In genomic region chr6:26532699-26533523, GRCh38 we compare ENCODE assay signal across 1 cellular context.
A peak's percentile ranks its signal among the peaks of the same experiment; 100 is the strongest.
TF ChIP-seq lines count a peak whose summit lies in the region.

No MANE protein-coding gene starts in this region.

TF ChIP-seq in K562, 482 proteins besides CTCF, POLR2A, EP300 and RAD21 (continued from another document and continues in another):
- TF ChIP-seq ZNF57 (CRISPR knock-in tag; IDR thresholded peaks at IDR 0.05) = no peak
- no peak for TF ChIP-seq ZNF511 (CRISPR knock-in tag; IDR thresholded peaks at IDR 0.05)
- TF ChIP-seq ZNF274 (IDR thresholded peaks at IDR 0.05; ENCODE audit: borderline replicate concordance, low read depth, low read length) = peak; percentile 55; the same call in 1 of the 2 replicates
- TF ChIP-seq LARP7 (IDR thresholded peaks at IDR 0.05) = no peak
- TF ChIP-seq RBM17 (IDR thresholded peaks at IDR 0.05; ENCODE audit: borderline replicate concordance, low read depth, low read length) = no peak
- no peak for TF ChIP-seq SMARCC2 (IDR thresholded peaks at IDR 0.05; ENCODE audit: low read depth)
- no peak for TF ChIP-seq HNRNPUL1 (IDR thresholded peaks at IDR 0.05; ENCODE audit: low read length)
- TF ChIP-seq TCF3 (CRISPR knock-in tag; IDR thresholded peaks at IDR 0.05) = no peak; the same call in 1 of the 2 replicates
- TF ChIP-seq SMC3 (conservative IDR thresholded peaks at IDR 0.05; ENCODE audit: insufficient read depth, low read depth, low read length) = 0 out of 2 replicates have a peak, but pooled peaks have one; percentile 24
- TF ChIP-seq NKRF (IDR thresholded peaks at IDR 0.05; ENCODE audit: borderline replicate concordance) = no peak
- TF ChIP-seq FOXA1 (IDR thresholded peaks at IDR 0.05; ENCODE audit: borderline replicate concordance) = no peak
- no peak for TF ChIP-seq ZNF347 (CRISPR knock-in tag; IDR thresholded peaks at IDR 0.05; ENCODE audit: low read depth)
- peak; percentile 22; a peak in 2 of 4 replicates for TF ChIP-seq SRF (CRISPR knock-in tag; IDR thresholded peaks at IDR 0.05)
- TF ChIP-seq HDAC8 (tag; IDR thresholded peaks at IDR 0.05) = no peak; the same call in 1 of the 2 replicates
- TF ChIP-seq TOE1 (IDR thresholded peaks at IDR 0.05; ENCODE audit: borderline replicate concordance) = peak; percentile 48; the same call in 1 of the 2 replicates
- no peak for TF ChIP-seq TOE1 (CRISPR knock-in tag; IDR thresholded peaks at IDR 0.05; ENCODE audit: borderline replicate concordance, low read depth)
- TF ChIP-seq SRSF1 (IDR thresholded peaks at IDR 0.05; ENCODE audit: low read depth, low read length) = 0 out of 2 replicates have a peak, but pooled peaks have one; percentile 19
- no peak for TF ChIP-seq E2F4 (CRISPR knock-in tag; IDR thresholded peaks at IDR 0.05; ENCODE audit: low read depth)
- TF ChIP-seq ZNF507 (tag; conservative IDR thresholded peaks at IDR 0.05) = no peak
- peak; percentile 8 for TF ChIP-seq MEIS2 (IDR thresholded peaks at IDR 0.05; ENCODE audit: partially characterized antibody)
- no peak for TF ChIP-seq U2AF1 (optimal IDR thresholded peaks at IDR 0.05; ENCODE audit: low read depth, low read length)
- no peak for TF ChIP-seq RNF219 (CRISPR knock-in tag; IDR thresholded peaks at IDR 0.05)
- no peak for TF ChIP-seq NFRKB (IDR thresholded peaks at IDR 0.05; ENCODE audit: low read depth)
- TF ChIP-seq ZNF174 (CRISPR knock-in tag; IDR thresholded peaks at IDR 0.05) = no peak
- 0 out of 2 replicates have a peak, but pooled peaks have one; percentile 14 for TF ChIP-seq CREB3L1 (IDR thresholded peaks at IDR 0.05; ENCODE audit: borderline replicate concordance, low read depth)
- TF ChIP-seq ZNF184 (CRISPR knock-in tag; IDR thresholded peaks at IDR 0.05) = no peak
- TF ChIP-seq POLR2H (tag; IDR thresholded peaks at IDR 0.05; ENCODE audit: low read depth) = peak; percentile 100
- peak; percentile 87 for TF ChIP-seq LCOR (CRISPR knock-in tag; IDR thresholded peaks at IDR 0.05)
- no peak; the same call in 1 of the 2 replicates for TF ChIP-seq SMARCE1 (IDR thresholded peaks at IDR 0.05)
- TF ChIP-seq FOXP1 (CRISPR knock-in tag; IDR thresholded peaks at IDR 0.05) = peak; percentile 69; the same call in 1 of the 2 replicates
- TF ChIP-seq USF2 (CRISPR knock-in tag; IDR thresholded peaks at IDR 0.05) = no peak
- no peak for TF ChIP-seq ID3 (CRISPR knock-in tag; IDR thresholded peaks at IDR 0.05)
- TF ChIP-seq ID3 (tag; IDR thresholded peaks at IDR 0.05) = peak; percentile 72; the same call in 1 of the 2 replicates
- no peak for TF ChIP-seq SRSF7 (optimal IDR thresholded peaks at IDR 0.05; ENCODE audit: low read depth, low read length)
- no peak for TF ChIP-seq ZNF3 (CRISPR knock-in tag; IDR thresholded peaks at IDR 0.05)
- TF ChIP-seq CREB3 (tag; conservative IDR thresholded peaks at IDR 0.05; ENCODE audit: low read depth) = no peak
- TF ChIP-seq MED1 (CRISPR knock-in tag; IDR thresholded peaks at IDR 0.05; ENCODE audit: borderline replicate concordance) = no peak
- no peak for TF ChIP-seq THRB (CRISPR knock-in tag; conservative IDR thresholded peaks at IDR 0.05)
- no peak for TF ChIP-seq CBFA2T2 (conservative IDR thresholded peaks at IDR 0.05)
- TF ChIP-seq ZNF512 (tag; IDR thresholded peaks at IDR 0.05) = no peak
- TF ChIP-seq FOXA3 (CRISPR knock-in tag; conservative IDR thresholded peaks at IDR 0.05 in 1 of 2, IDR thresholded peaks at IDR 0.05 in 1 of 2) = peak; percentile 58 to 74
- TF ChIP-seq ZNF408 (CRISPR knock-in tag; IDR thresholded peaks at IDR 0.05; ENCODE audit: low read depth) = no peak
- no peak for TF ChIP-seq MIER1 (IDR thresholded peaks at IDR 0.05; ENCODE audit: low read depth)
- TF ChIP-seq TAF15 (IDR thresholded peaks at IDR 0.05; ENCODE audit: low read depth, low read length) = no peak
- TF ChIP-seq GTF2A2 (tag; IDR thresholded peaks at IDR 0.05) = no peak
- TF ChIP-seq E2F5 (CRISPR knock-in tag; IDR thresholded peaks at IDR 0.05) = no peak
- no peak for TF ChIP-seq ZNF699 (CRISPR knock-in tag; IDR thresholded peaks at IDR 0.05; ENCODE audit: insufficient replicate concordance)
- no peak for TF ChIP-seq HMG20A (CRISPR knock-in tag; conservative IDR thresholded peaks at IDR 0.05)
- TF ChIP-seq ZKSCAN3 (CRISPR knock-in tag; IDR thresholded peaks at IDR 0.05) = no peak
- TF ChIP-seq PHF8 (IDR thresholded peaks at IDR 0.05; ENCODE audit: borderline replicate concordance, low read length) = no peak
- TF ChIP-seq SAFB (IDR thresholded peaks at IDR 0.05; ENCODE audit: borderline replicate concordance, low read depth, low read length) = no peak
- no peak for TF ChIP-seq SUPT5H (IDR thresholded peaks at IDR 0.05)
- TF ChIP-seq MTA1 (IDR thresholded peaks at IDR 0.05; ENCODE audit: borderline replicate concordance) = peak; percentile 89
- peak; percentile 85; the same call in 1 of the 2 replicates for TF ChIP-seq FOXK1 (CRISPR knock-in tag; IDR thresholded peaks at IDR 0.05; ENCODE audit: borderline replicate concordance)
- no peak for TF ChIP-seq BCOR (IDR thresholded peaks at IDR 0.05)
- no peak for TF ChIP-seq SIRT6 (IDR thresholded peaks at IDR 0.05; ENCODE audit: low read depth, low read length)
- no peak for TF ChIP-seq ZNF384 (IDR thresholded peaks at IDR 0.05; ENCODE audit: low read depth, low read length)
- TF ChIP-seq RFX1 (IDR thresholded peaks at IDR 0.05) = no peak
- 0 out of 2 replicates have a peak, but pooled peaks have one; percentile 17 for TF ChIP-seq TCFL5 (CRISPR knock-in tag; conservative IDR thresholded peaks at IDR 0.05)
- no peak for TF ChIP-seq ZNF639 (CRISPR knock-in tag; conservative IDR thresholded peaks at IDR 0.05 in 1 of 2, IDR thresholded peaks at IDR 0.05 in 1 of 2)
- TF ChIP-seq HOXB6 (CRISPR knock-in tag; IDR thresholded peaks at IDR 0.05; ENCODE audit: borderline replicate concordance) = no peak
